ENCODE assay signal across 17 cellular contexts in genomic region chr14:61616524-61617185, GRCh38.
DNase-seq lines count a peak whose midpoint lies in the region; TF ChIP-seq lines count a peak whose summit lies in the region.
"Had no signal": no experiment of that assay in that cellular context is flagged by ENCODE, and none has a peak within 500 bp of the region (broad histone marks: within the 10 kb centered on the region; RNA-seq: fewer than 3 reads in every experiment).

No MANE protein-coding gene starts in this region.

- H2BK120ac ChIP-seq in trophoblast cell (ENCODE audit: insufficient read depth, low read length, poor library complexity) = peak overlapping the region; percentile 74

- no peaks in the 10 kb centered on the region for H4K20me1 ChIP-seq in GM23248 (ENCODE audit: insufficient read depth)

- H4K91ac ChIP-seq in trophoblast cell (ENCODE audit: low read depth, low read length) = peak overlapping the region; percentile 50

- peak overlapping the region; percentile 71 for H3K4me2 ChIP-seq in GM23248 (ENCODE audit: unreplicated experiment)
- H3K4me2 ChIP-seq in trophoblast cell (ENCODE audit: low read length) = no peak overlapping the region

- H4K8ac ChIP-seq in trophoblast cell (ENCODE audit: low read depth, low read length) = no peak overlapping the region

- TF ChIP-seq CTCF in RWPE1 (conservative IDR thresholded peaks at IDR 0.05; ENCODE audit: low read depth) = no peak
- TF ChIP-seq CTCF in epithelial cell of esophagus (IDR thresholded peaks at IDR 0.05; ENCODE audit: insufficient read depth, low read depth, low read length, missing control alignments) = no peak
- TF ChIP-seq CTCF in WERI-Rb-1 (IDR thresholded peaks at IDR 0.05; ENCODE audit: low read depth, low read length) = no peak

- H3K79me2 ChIP-seq in GM23248 (ENCODE audit: insufficient read depth) (peaks cover 73% of the 10 kb centered on the region), trophoblast cell (ENCODE audit: control insufficient read depth, insufficient read depth, low read length, poor library complexity) (peaks cover 2% of the 10 kb centered on the region)

- no peak overlapping the region for H3K23ac ChIP-seq in trophoblast cell (ENCODE audit: low read length)

- H3K4me3 ChIP-seq in GM23248 = peak overlapping the region; percentile 24; the same call in 1 of the 2 replicates
- H3K4me3 ChIP-seq in epithelial cell of esophagus (ENCODE audit: low read length) = no peak overlapping the region
- H3K4me3 ChIP-seq in trophoblast cell (ENCODE audit: low read depth, low read length) = no peak overlapping the region
- H3K4me3 ChIP-seq in WERI-Rb-1 (ENCODE audit: low read depth, low read length) = no peak overlapping the region
- H3K4me3 ChIP-seq: colonic mucosa, gastrocnemius medialis, tibial artery had no signal

- peak overlapping the region; percentile 25 for H2BK5ac ChIP-seq in trophoblast cell (ENCODE audit: low read depth, low read length, poor library complexity)

- H3K27ac ChIP-seq in GM23248 (peak overlapping the region; percentile 84), RWPE1 (peak overlapping the region; percentile 45; the same call in 1 of the 2 replicates), trophoblast cell (ENCODE audit: low read depth, low read length) (peak overlapping the region; percentile 52), WERI-Rb-1 (no peak overlapping the region)
- H3K27ac ChIP-seq: colonic mucosa, gastrocnemius medialis, tibial artery had no signal

- no peak overlapping the region for H3K14ac ChIP-seq in trophoblast cell (ENCODE audit: low read length)

- in situ Hi-C loops in GM23248 (cut with MboI) = no loop called here

- peaks cover 60% of the 10 kb centered on the region for H3F3A ChIP-seq in GM23248 (ENCODE audit: insufficient read depth)

- H3K18ac ChIP-seq in trophoblast cell (ENCODE audit: low read length) = no peak overlapping the region

- H3K9me2 ChIP-seq in GM23248 (ENCODE audit: insufficient read depth) = 0 out of 2 replicates have a peak, but pooled peaks cover 3% of the 10 kb centered on the region

- DNase-seq in GM23248 (peak; percentile 81), RWPE1 (ENCODE audit: low spot score) (no peak), epithelial cell of esophagus (ENCODE audit: low read depth) (peak; percentile 56), trophoblast cell (peak; percentile 35 to 64), WERI-Rb-1 (no peak), NCI-H146 treated with DMSO at 0.1 percent for 48 hours (lab: John Stamatoyannopoulos, UW; ENCODE audit: unreplicated experiment) (no peak), SIG-M5 treated with dmso at 0.1 percent for 504 hours (lab: John Stamatoyannopoulos, UW; ENCODE audit: unreplicated experiment) (no peak), HT-29 (ENCODE audit: low spot score) (no peak)
- DNase-seq: activated CD8-positive, alpha-beta T cell treated with anti-CD3 and anti-CD28 coated beads, Interleukin-2, amount 10 ng/mL, durations not matched to agents 7 days and 5 days; activated naive CD4-positive, alpha-beta T cell treated with Interleukin-2 at 50 U/mL for 16 hours; Calu3; colonic mucosa; gastrocnemius medialis; NCI-H2171 treated with DMSO at 0.1 percent for 48 hours; OCI-M1; stimulated activated CD4-positive, alpha-beta T cell treated with anti-CD3 and anti-CD28 coated beads, Interleukin-12 subunit alpha, Interleukin-12 subunit beta, amount 100 ng/mL, for 4 hours; tibial artery had no signal

- H2AFZ ChIP-seq in GM23248 (peak overlapping the region; percentile 64), trophoblast cell (ENCODE audit: insufficient read depth, low read length, poor library complexity) (no peak overlapping the region)

- peaks cover 61% of the 10 kb centered on the region for H3K4me1 ChIP-seq in GM23248 (ENCODE audit: insufficient read depth)
- H3K4me1 ChIP-seq in trophoblast cell (ENCODE audit: control insufficient read depth in 1 of 2, insufficient read depth in 2 of 2, low read length in 2 of 2) = peaks cover 4 to 16% of the 10 kb centered on the region in 2 experiments
- H3K4me1 ChIP-seq: colonic mucosa had no signal

- no peak overlapping the region for H3K4ac ChIP-seq in trophoblast cell (ENCODE audit: low read depth, low read length)

- H3K36me3 ChIP-seq in GM23248 (ENCODE audit: low read depth) (no peaks in the 10 kb centered on the region), trophoblast cell (ENCODE audit: control insufficient read depth in 1 of 2, insufficient read depth in 2 of 2, low read length in 2 of 2) (no peaks in the 10 kb centered on the region), WERI-Rb-1 (no peaks in the 10 kb centered on the region)
- H3K36me3 ChIP-seq: colonic mucosa, gastrocnemius medialis, tibial artery had no signal

- no peaks in the 10 kb centered on the region for H3K27me3 ChIP-seq in GM23248 (replicated peaks; ENCODE audit: insufficient read depth)
- no peaks in the 10 kb centered on the region for H3K27me3 ChIP-seq in trophoblast cell (ENCODE audit: insufficient read depth, low read length)
- no peaks in the 10 kb centered on the region for H3K27me3 ChIP-seq in WERI-Rb-1 (ENCODE audit: insufficient read depth, low read depth, severe bottlenecking)
- H3K27me3 ChIP-seq: colonic mucosa, gastrocnemius medialis, tibial artery had no signal

- H3K9ac ChIP-seq in GM23248 (peak overlapping the region; percentile 53), trophoblast cell (ENCODE audit: low read length) (no peak overlapping the region)

- CTCF ChIA-PET in RWPE1 (lab: Yijun Ruan, JAX) = interaction anchor here (0.8 kb wide), 1 partner anchor 138 kb away, joined by 3 read pairs; no protein-coding TSS in a partner anchor

- H3K9me3 ChIP-seq in GM23248 (ENCODE audit: low read depth) = no peaks in the 10 kb centered on the region
- H3K9me3 ChIP-seq in trophoblast cell (ENCODE audit: insufficient read depth, low read depth, low read length) = peaks cover 1% of the 10 kb centered on the region
- no peaks in the 10 kb centered on the region for H3K9me3 ChIP-seq in WERI-Rb-1 (ENCODE audit: severe bottlenecking)
- H3K9me3 ChIP-seq: colonic mucosa, gastrocnemius medialis, tibial artery had no signal

- peak overlapping the region; percentile 48 for H2BK12ac ChIP-seq in trophoblast cell (ENCODE audit: low read length)

- POLR2A ChIA-PET in RWPE1 (lab: Yijun Ruan, JAX; ENCODE audit: low non-redundant PET) = no interaction called here

- no peak overlapping the region for H2AK5ac ChIP-seq in trophoblast cell (ENCODE audit: low read length)

- H4K12ac ChIP-seq in trophoblast cell (ENCODE audit: low read depth, low read length) = no peak overlapping the region

- WGBS in GM23248 (ENCODE audit: low coverage in 1 of 2, low lambda C conversion rate in 2 of 2, missing lambda C conversion rate in 2 of 2), 2 experiments = 51 to 58% methylated on average over 4 of the region's 4 CpGs
- WGBS in trophoblast cell (ENCODE audit: extremely low coverage, insufficient coverage, insufficient read length) = no CpG with 5 or more reads among the region's 4 CpGs

- H3K79me1 ChIP-seq in trophoblast cell (ENCODE audit: low read length) = peaks cover 6% of the 10 kb centered on the region

Comparison
In these comparisons a context has a peak if more than half of its experiments do, and no peak if none do; other contexts are left out.
1. DNase-seq: peak in GM23248 (single experiment), epithelial cell of esophagus (single experiment) and trophoblast cell (2 of 2); none in RWPE1 (single experiment), WERI-Rb-1 (single experiment), NCI-H146 treated with DMSO at 0.1 percent for 48 hours (single experiment), SIG-M5 treated with dmso at 0.1 percent for 504 hours (single experiment) and HT-29 (single experiment).